Comparison of ENCODE assay signal across 10 cellular contexts in genomic region chrX:135185795-135186443, GRCh38. TPM values are rescaled to one million over a fixed set of nuclear protein-coding genes. Genes with fewer than 3 reads are reported as not detected.
DNase-seq lines count a peak whose midpoint lies in the region; ATAC-seq and TF ChIP-seq lines count a peak whose summit lies in the region.
"Had no signal": no experiment of that assay in that cellular context is flagged by ENCODE, and none has a peak within 500 bp of the region (broad histone marks: within the 10 kb centered on the region; RNA-seq: fewer than 3 reads in every experiment).

No MANE protein-coding gene starts in this region.

- H3K27ac ChIP-seq in body of pancreas: no peak overlapping the region
- no peak overlapping the region for H3K27ac ChIP-seq in transverse colon
- H3K27ac ChIP-seq: BLaER1, tibial nerve had no signal

- ATAC-seq in GM19452 (IDR thresholded peaks at IDR 0.05; ENCODE audit: unreplicated experiment) (peak; percentile 77), body of pancreas (peak; percentile 74)

- TF ChIP-seq POLR2A in body of pancreas (IDR thresholded peaks at IDR 0.05): no peak
- no peak for TF ChIP-seq POLR2A in transverse colon (IDR thresholded peaks at IDR 0.05)

- no peaks in the 10 kb centered on the region for H3K4me1 ChIP-seq in body of pancreas
- H3K4me1 ChIP-seq in transverse colon: no peaks in the 10 kb centered on the region
- H3K4me1 ChIP-seq: BLaER1, tibial nerve had no signal

- H3K4me3 ChIP-seq in body of pancreas (no peak overlapping the region), transverse colon (no peak overlapping the region)
- H3K4me3 ChIP-seq: BLaER1, tibial nerve had no signal

- H3K27me3 ChIP-seq in body of pancreas (no peaks in the 10 kb centered on the region), transverse colon (no peaks in the 10 kb centered on the region)
- H3K27me3 ChIP-seq: tibial nerve had no signal

- DNase-seq in NCI-H146 (lab: John Stamatoyannopoulos, UW) (peak; percentile 10), NCI-H146 treated with DMSO at 0.1 percent for 48 hours (lab: John Stamatoyannopoulos, UW; ENCODE audit: unreplicated experiment) (no peak), HK-2 (ENCODE audit: unreplicated experiment) (peak; percentile 25), RPMI7951 (ENCODE audit: low read depth) (peak; percentile 44), body of pancreas (peak in 3 of 4 donors; percentile 36 to 50 (median 42)), kidney tubule cell (ENCODE audit: low spot score) (peak; percentile 60), transverse colon (no peak)

- in situ Hi-C loops in transverse colon (cut with MboI; ENCODE audit: low pct_ligation_motif_present in 1 of 4, low pct_unique_long_range_greater_than_20kb in 1 of 4, low sequenced_read_pairs in 3 of 4): loop anchor here in 2 of 4 donors (25.0 kb wide), 2 partner anchors 224 to 301 kb away; no protein-coding TSS in a partner anchor

- no peaks in the 10 kb centered on the region for H3K36me3 ChIP-seq in body of pancreas (replicated peaks in 1 of 2; ENCODE audit: insufficient read depth in 1 of 2, low read depth in 2 of 2)
- H3K36me3 ChIP-seq in transverse colon: no peaks in the 10 kb centered on the region
- H3K36me3 ChIP-seq: BLaER1, tibial nerve had no signal

- WGBS in body of pancreas, 2 donors: 13 to 46% methylated on average over 5 to 6 of the region's 8 CpGs
- WGBS in transverse colon (ENCODE audit: low coverage in 1 of 2), 2 donors: 40% methylated on average over 8 of the region's 8 CpGs; no CpG with 5 or more reads in 1 of the 2 donors

- intact Hi-C loops in body of pancreas (cut with DNase I): no loop called here
- intact Hi-C loops in transverse colon (cut with DNase I; ENCODE audit: low total_unique reads): no loop called here

- no peak for TF ChIP-seq EP300 in transverse colon (IDR thresholded peaks at IDR 0.05; ENCODE audit: low read depth)

- TF ChIP-seq CTCF in body of pancreas (IDR thresholded peaks at IDR 0.05) (peak in 6 of 7 experiments; percentile 23 to 57 (median 44)), transverse colon (IDR thresholded peaks at IDR 0.05) (peak; percentile 10 to 34 (median 32))

- no peaks in the 10 kb centered on the region for H3K9me3 ChIP-seq in body of pancreas
- H3K9me3 ChIP-seq in transverse colon: no peaks in the 10 kb centered on the region
- H3K9me3 ChIP-seq: BLaER1, tibial nerve had no signal

RNA-seq across cellular contexts. Expression of gene CT55, which starts 14.7 kb away (rescaled TPM):
- total RNA-seq in RPMI7951 (2014; rRNA removed; shearing (Covaris generic)): 0.39 TPM in 1 of 2 replicates, not detected in the other
- not detected for total RNA-seq in body of pancreas
- total RNA-seq in transverse colon: not detected
- total RNA-seq: tibial nerve had no signal

Comparison
In these comparisons a context has a peak if more than half of its experiments do, and no peak if none do; other contexts are left out.
1. DNase-seq: peak in NCI-H146 (single experiment), HK-2 (single experiment), RPMI7951 (single experiment), body of pancreas (3 of 4) and kidney tubule cell (single experiment); none in NCI-H146 treated with DMSO at 0.1 percent for 48 hours (single experiment) and transverse colon (single experiment).